15 cellular contexts compared by ENCODE assay signal in the genomic region with DNA sequence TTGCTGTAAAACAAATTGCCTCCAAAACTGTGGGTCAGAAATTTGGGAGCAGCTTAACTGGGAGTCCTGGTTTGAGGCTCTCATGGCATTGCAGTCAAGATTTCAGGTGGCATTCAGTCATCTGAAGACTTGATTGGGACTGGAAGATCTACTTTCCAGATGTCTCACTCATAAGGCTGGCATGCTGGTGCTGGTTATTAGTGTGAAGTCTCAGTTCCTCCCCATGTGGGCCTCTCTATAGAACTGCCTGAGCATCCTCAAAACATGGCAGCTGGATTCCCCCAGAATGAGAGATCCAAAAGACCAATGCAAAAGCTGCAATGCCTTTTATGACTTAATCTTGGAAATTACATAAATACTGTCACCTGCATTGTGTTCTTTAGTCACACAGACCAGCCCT. TPM values are rescaled to one million over a fixed set of nuclear protein-coding genes. Genes with fewer than 3 reads are reported as not detected.
A peak's percentile ranks its signal among the peaks of the same experiment; 100 is the strongest.
DNase-seq lines count a peak whose midpoint lies in the region; ATAC-seq and TF ChIP-seq lines count a peak whose summit lies in the region.
"Had no signal": no experiment of that assay in that cellular context is flagged by ENCODE, and none has a peak within 500 bp of the region (broad histone marks: within the 10 kb centered on the region; RNA-seq: fewer than 3 reads in every experiment).

No MANE protein-coding gene starts in this region.

- TF ChIP-seq CTCF in OCI-LY3 (IDR thresholded peaks at IDR 0.05; ENCODE audit: low read depth, low read length), result no peak

- H3K4me2 ChIP-seq in OCI-LY3 (ENCODE audit: low read length), result peak overlapping the region; percentile 50

- no peaks in the 10 kb centered on the region for H4K20me1 ChIP-seq in OCI-LY3 (ENCODE audit: insufficient read depth, low read length)

- H3K27me3 ChIP-seq in OCI-LY3 (ENCODE audit: low read depth, low read length), result no peaks in the 10 kb centered on the region
- H3K27me3 ChIP-seq: dorsolateral prefrontal cortex, tibial artery had no signal

- no peaks in the 10 kb centered on the region for H3K79me2 ChIP-seq in OCI-LY3 (ENCODE audit: low read length)

- H3K4me3 ChIP-seq in OCI-LY3 (ENCODE audit: low read length), result 0 out of 2 replicates have a peak overlapping the region, but pooled peaks have one; percentile 7
- H3K4me3 ChIP-seq: dorsolateral prefrontal cortex, tibial artery had no signal

- peaks cover 23% of the 10 kb centered on the region for H3K4me1 ChIP-seq in OCI-LY3 (ENCODE audit: low read length)

- peak; percentile 70 for ATAC-seq in GM18517 (IDR thresholded peaks at IDR 0.05; ENCODE audit: unreplicated experiment)
- ATAC-seq in GM19351 (IDR thresholded peaks at IDR 0.05; ENCODE audit: unreplicated experiment), result peak; percentile 84
- peak; percentile 75 for ATAC-seq in HG02973 (IDR thresholded peaks at IDR 0.05; ENCODE audit: unreplicated experiment)
- ATAC-seq in GM21825 (IDR thresholded peaks at IDR 0.05; ENCODE audit: unreplicated experiment), result no peak

- no peak overlapping the region for H2AFZ ChIP-seq in OCI-LY3 (ENCODE audit: low read depth, low read length)

- H3K36me3 ChIP-seq in OCI-LY3 (replicated peaks; ENCODE audit: low read depth, low read length), result peaks cover 5% of the 10 kb centered on the region

- peak overlapping the region; percentile 58 for H3K27ac ChIP-seq in OCI-LY3 (ENCODE audit: low read length)
- H3K27ac ChIP-seq: dorsolateral prefrontal cortex, tibial artery had no signal

- H3K9ac ChIP-seq in OCI-LY3 (ENCODE audit: low read length), result no peak overlapping the region

- no peak for DNase-seq in NCI-H526 (lab: John Stamatoyannopoulos, UW)
- DNase-seq in HT-29 (ENCODE audit: low spot score), result no peak
- no peak for DNase-seq in middle frontal gyrus (ENCODE audit: extremely low spot score, low spot score)
- DNase-seq: CD4-positive, alpha-beta T cell; dorsolateral prefrontal cortex; mesendoderm; NCI-H1092 treated with DMSO at 0.1 percent for 48 hours; NCI-H526 treated with DMSO at 0.1 percent for 48 hours; small intestine; tibial artery had no signal

- H3K9me3 ChIP-seq in OCI-LY3 (ENCODE audit: insufficient read depth, low read length), result no peaks in the 10 kb centered on the region
- H3K9me3 ChIP-seq: tibial artery had no signal

RNA-seq across cellular contexts. Expression of a gene that starts 6.4 kb away (rescaled TPM):
- total RNA-seq in HT-29 (2014; rRNA removed; shearing (Covaris generic)), result 20.3 and 20.8 TPM in 2 replicates
